8 cellular contexts compared by ENCODE assay signal in genomic region chr19:41934849-41935374, GRCh38. TPM values are rescaled to one million over a fixed set of nuclear protein-coding genes. Genes with fewer than 3 reads are reported as not detected.
DNase-seq lines count a peak whose midpoint lies in the region; ATAC-seq, FAIRE-seq and TF ChIP-seq lines count a peak whose summit lies in the region.

No MANE protein-coding gene starts in this region.

- H3K27me3 ChIP-seq in A673 (replicated peaks; ENCODE audit: insufficient read depth, low read depth, low read length, poor library complexity) (no peaks in the 10 kb centered on the region), HepG2 (ENCODE audit: control insufficient read depth in 1 of 2, insufficient read depth in 2 of 2, low read length in 2 of 2) (peaks cover 12 to 76% of the 10 kb centered on the region in 2 experiments; a peak in 4 of 5 replicates)

- DNase-seq in A673 (ENCODE audit: low spot score) (peak; percentile 79), GM12892 (ENCODE audit: insufficient read length) (peak; percentile 84), NCI-H2196 (lab: John Stamatoyannopoulos, UW; ENCODE audit: unreplicated experiment) (peak; percentile 81), HepG2 (ENCODE audit: low spot score) (peak; percentile 58)
- DNase-seq in activated CD4-positive, alpha-beta T cell treated with anti-CD3 and anti-CD28 coated beads for 1 hour, result peak; percentile 60
- peak; percentile 68 for DNase-seq in central memory CD4-positive, alpha-beta T cell
- DNase-seq in stimulated activated CD8-positive, alpha-beta memory T cell treated with anti-CD3 and anti-CD28 coated beads, Interleukin-12 subunit alpha, Interleukin-12 subunit beta, amount 100 ng/mL, for 1 hour (ENCODE audit: low read depth), result peak; percentile 64

- H4K20me1 ChIP-seq in HepG2 (ENCODE audit: insufficient read depth, low read length), result peaks cover 6% of the 10 kb centered on the region; the same call in 1 of the 2 replicates

- in situ Hi-C loops in HepG2 (cut with HindIII; ENCODE audit: extremely low pct_ligation_motif_present, low pct_unique_long_range_greater_than_20kb), result loop anchor here (10.0 kb wide), 1 partner anchor 50 kb away; the partner anchor contains the start of gene ARHGEF1

- no peak overlapping the region for H2AFZ ChIP-seq in HepG2 (ENCODE audit: low read length)

- H3K79me2 ChIP-seq in HepG2 (ENCODE audit: insufficient read depth, low read length), result no peaks in the 10 kb centered on the region

- TF ChIP-seq CTCF in A673 (conservative IDR thresholded peaks at IDR 0.05; ENCODE audit: low read depth, low read length) (peak; percentile 96), HepG2 (CRISPR knock-in tag; IDR thresholded peaks at IDR 0.05) (peak; percentile 89)

- no peak overlapping the region for H3K4me2 ChIP-seq in HepG2 (ENCODE audit: low read depth, low read length)

- H3K9me3 ChIP-seq in A673 (ENCODE audit: low read depth, low read length, poor library complexity, severe bottlenecking) (no peaks in the 10 kb centered on the region), HepG2 (ENCODE audit: low read length) (no peaks in the 10 kb centered on the region)

- H3K4me3 ChIP-seq in A673 (ENCODE audit: low read depth, low read length, poor library complexity, severe bottlenecking) (no peak overlapping the region), HepG2 (replicated peaks in 1 of 3; ENCODE audit: insufficient read depth in 1 of 3, low read depth in 2 of 3, low read length in 3 of 3) (no peak overlapping the region)

- WGBS in HepG2 (ENCODE audit: low lambda C conversion rate), result 31% methylated on average over 7 of the region's 7 CpGs

- no peak overlapping the region for H3K9ac ChIP-seq in HepG2 (ENCODE audit: insufficient read depth, low read depth, low read length)

- ATAC-seq in HepG2 (peak; percentile 80), HG02623 (IDR thresholded peaks at IDR 0.05; ENCODE audit: unreplicated experiment) (no peak)

- CTCF ChIA-PET in A673 (lab: Charles Lee), result no interaction called here
- CTCF ChIA-PET in HepG2 (lab: Yijun Ruan, JAX; ENCODE audit: low intra/inter-chr PET ratio, low total read pairs), result interaction anchor here (0.8 to 2.4 kb wide), 4 partner anchors 47 to 76 kb away, joined by 3 to 13 read pairs (median 4); partner anchors contain the start of gene CD79A

- peak; percentile 87 for FAIRE-seq in GM12892 (lab: Jason Lieb, UNC)
- peak; percentile 30 for FAIRE-seq in HepG2 (lab: Jason Lieb, UNC)

- TF ChIP-seq POLR2A in GM12892 (IDR thresholded peaks at IDR 0.05; ENCODE audit: low read depth, low read length) (no peak), HepG2 (IDR thresholded peaks at IDR 0.05; ENCODE audit: insufficient read depth in 1 of 2, low read depth in 2 of 2, low read length in 2 of 2) (no peak)

- no peak for TF ChIP-seq EP300 in HepG2 (IDR thresholded peaks at IDR 0.05; ENCODE audit: low read depth in 2 of 2, low read length in 2 of 2)
- no peak for TF ChIP-seq EP300 in HepG2 (CRISPR knock-in tag; IDR thresholded peaks at IDR 0.05; ENCODE audit: borderline replicate concordance)

- peak; percentile 59 for TF ChIP-seq RAD21 in HepG2 (CRISPR knock-in tag; IDR thresholded peaks at IDR 0.05)

- H3K36me3 ChIP-seq in A673 (ENCODE audit: insufficient read depth, low read length, poor library complexity, severe bottlenecking) (no peaks in the 10 kb centered on the region), HepG2 (replicated peaks in 1 of 2; ENCODE audit: control insufficient read depth in 1 of 2, insufficient read depth in 2 of 2, low read length in 2 of 2) (no peaks in the 10 kb centered on the region)

- H3K4me1 ChIP-seq in A673 (ENCODE audit: insufficient read depth, low read length, poor library complexity, severe bottlenecking), result peaks cover 66% of the 10 kb centered on the region
- no peaks in the 10 kb centered on the region for H3K4me1 ChIP-seq in HepG2 (ENCODE audit: insufficient read depth, low read length)

- BruUV-seq in A673 (replicated peaks; lab: Mats Ljungman, UMichigan) (no TSS peak), HepG2 (replicated peaks; lab: Mats Ljungman, UMichigan) (no TSS peak)

- intact Hi-C loops in A673 (cut with micrococcal nuclease; ENCODE audit: unreplicated experiment) (loop anchor here (1.0 to 5.0 kb wide), 2 partner anchors 16 to 53 kb away; partner anchors contain the start of gene ARHGEF1), HepG2 (cut with micrococcal nuclease; ENCODE audit: unreplicated experiment) (loop anchor here (2.0 kb wide), 1 partner anchor 62 kb away; no protein-coding TSS in a partner anchor)

- H3K27ac ChIP-seq in A673 (ENCODE audit: low read depth, low read length, poor library complexity, severe bottlenecking) (no peak overlapping the region), HepG2 (ENCODE audit: extremely low read length, insufficient read depth, low read length) (no peak overlapping the region)

- POLR2A ChIA-PET in A673 (lab: Charles Lee; ENCODE audit: low non-redundant PET) (no interaction called here), HepG2 (lab: Yijun Ruan, JAX) (no interaction called here)

RNA-seq across cellular contexts. Expression of gene ERFL, which starts 6.7 kb away (rescaled TPM):
- 0.95 and 1.2 TPM in 2 replicates for total RNA-seq in A673 (2021)
- polyA plus RNA-seq in GM12892 (2012; ENCODE audit: missing spikeins), result 0.13 TPM
- not detected in 2 replicates for total RNA-seq in HepG2 (2016; rRNA removed; fragmentation: Illumina TruSeq; extraction: Trizol)
- total RNA-seq in HepG2 (2016; cell fraction: cytosol; rRNA removed; fragmentation: Illumina TruSeq; extraction: Trizol; ENCODE audit: low read depth), result not detected in 2 replicates
- total RNA-seq in HepG2 (2016; cell fraction: insoluble cytoplasmic fraction; rRNA removed; fragmentation: Illumina TruSeq; extraction: Trizol), result not detected in 2 replicates
- total RNA-seq in HepG2 (2016; cell fraction: membrane; rRNA removed; fragmentation: Illumina TruSeq; extraction: Trizol), result not detected in 2 replicates
- not detected in 2 replicates for total RNA-seq in HepG2 (2016; cell fraction: nucleus; rRNA removed; fragmentation: Illumina TruSeq; extraction: Trizol)
- polyA plus RNA-seq in HepG2 (2011; rRNA removed), result not detected in 2 replicates
- 0.03 TPM in 1 of 2 replicates, not detected in the other for polyA plus RNA-seq in HepG2 (2011; cell fraction: cytosol; rRNA removed)
- polyA plus RNA-seq in HepG2 (2011; cell fraction: nucleus; rRNA removed), result not detected in 2 replicates
- 0.07 TPM in 1 of 2 replicates, not detected in the other for polyA plus RNA-seq in HepG2 (2012)
- polyA plus RNA-seq in HepG2 (2016; cell fraction: cytosol; fragmentation: Illumina TruSeq; extraction: Trizol; ENCODE audit: low read depth), result not detected in 2 replicates
- not detected in 2 replicates for polyA plus RNA-seq in HepG2 (2016; cell fraction: insoluble cytoplasmic fraction; fragmentation: Illumina TruSeq; extraction: Trizol; ENCODE audit: low read depth)
- not detected in 2 replicates for polyA plus RNA-seq in HepG2 (2016; cell fraction: membrane; fragmentation: Illumina TruSeq; extraction: Trizol; ENCODE audit: low read depth)
- polyA plus RNA-seq in HepG2 (2016; cell fraction: nucleus; fragmentation: Illumina TruSeq; extraction: Trizol; ENCODE audit: insufficient read depth, low read depth), result not detected in 2 replicates
- not detected in 2 replicates for polyA minus RNA-seq in HepG2 (2011; rRNA and poly(A)+ RNA removed; ENCODE audit: low replicate concordance)
- polyA minus RNA-seq in HepG2 (2011; cell fraction: cytosol; rRNA and poly(A)+ RNA removed), result not detected in 2 replicates
- not detected in 2 replicates for polyA minus RNA-seq in HepG2 (2011; cell fraction: nucleus; rRNA and poly(A)+ RNA removed)

RNA-seq across cellular contexts. Expression of gene RABAC1, which starts 24.2 kb away (rescaled TPM):
- total RNA-seq in A673 (2021), result 114 and 124 TPM in 2 replicates
- 17.6 TPM for polyA plus RNA-seq in GM12892 (2012; ENCODE audit: missing spikeins)
- total RNA-seq in HepG2 (2016; rRNA removed; fragmentation: Illumina TruSeq; extraction: Trizol), result 20.7 and 37.4 TPM in 2 replicates
- total RNA-seq in HepG2 (2016; cell fraction: cytosol; rRNA removed; fragmentation: Illumina TruSeq; extraction: Trizol; ENCODE audit: low read depth), result 32.7 and 40.5 TPM in 2 replicates
- 21.9 and 38.8 TPM in 2 replicates for total RNA-seq in HepG2 (2016; cell fraction: insoluble cytoplasmic fraction; rRNA removed; fragmentation: Illumina TruSeq; extraction: Trizol)
- 24.1 and 26.6 TPM in 2 replicates for total RNA-seq in HepG2 (2016; cell fraction: membrane; rRNA removed; fragmentation: Illumina TruSeq; extraction: Trizol)
- total RNA-seq in HepG2 (2016; cell fraction: nucleus; rRNA removed; fragmentation: Illumina TruSeq; extraction: Trizol), result 28.4 and 29.8 TPM in 2 replicates
- polyA plus RNA-seq in HepG2 (2011; rRNA removed), result 74.0 and 91.2 TPM in 2 replicates
- polyA plus RNA-seq in HepG2 (2011; cell fraction: cytosol; rRNA removed), result 112 and 172 TPM in 2 replicates
- polyA plus RNA-seq in HepG2 (2011; cell fraction: nucleus; rRNA removed), result 93.5 and 96.2 TPM in 2 replicates
- 38.2 and 66.0 TPM in 2 replicates for polyA plus RNA-seq in HepG2 (2012)
- polyA plus RNA-seq in HepG2 (2016; cell fraction: cytosol; fragmentation: Illumina TruSeq; extraction: Trizol; ENCODE audit: low read depth), result 34.2 and 39.3 TPM in 2 replicates
- polyA plus RNA-seq in HepG2 (2016; cell fraction: insoluble cytoplasmic fraction; fragmentation: Illumina TruSeq; extraction: Trizol; ENCODE audit: low read depth), result 20.0 and 22.5 TPM in 2 replicates
- polyA plus RNA-seq in HepG2 (2016; cell fraction: membrane; fragmentation: Illumina TruSeq; extraction: Trizol; ENCODE audit: low read depth), result 21.0 and 26.9 TPM in 2 replicates
- 52.4 and 53.1 TPM in 2 replicates for polyA plus RNA-seq in HepG2 (2016; cell fraction: nucleus; fragmentation: Illumina TruSeq; extraction: Trizol; ENCODE audit: insufficient read depth, low read depth)
- polyA minus RNA-seq in HepG2 (2011; rRNA and poly(A)+ RNA removed; ENCODE audit: low replicate concordance), result 32.5 and 96.8 TPM in 2 replicates
- 26.4 and 26.8 TPM in 2 replicates for polyA minus RNA-seq in HepG2 (2011; cell fraction: cytosol; rRNA and poly(A)+ RNA removed)
- polyA minus RNA-seq in HepG2 (2011; cell fraction: nucleus; rRNA and poly(A)+ RNA removed), result 21.6 and 26.0 TPM in 2 replicates

RNA-seq across cellular contexts. Expression of gene ARHGEF1, which starts 51.9 kb away (rescaled TPM):
- total RNA-seq in A673 (2021) (159 and 164 TPM in 2 replicates), HepG2 (2016; rRNA removed; fragmentation: Illumina TruSeq; extraction: Trizol) (26.2 and 34.7 TPM in 2 replicates)
- polyA plus RNA-seq in GM12892 (2012; ENCODE audit: missing spikeins), result 67.2 TPM
- 6.5 and 9.6 TPM in 2 replicates for total RNA-seq in HepG2 (2016; cell fraction: cytosol; rRNA removed; fragmentation: Illumina TruSeq; extraction: Trizol; ENCODE audit: low read depth)
- 16.1 and 36.8 TPM in 2 replicates for total RNA-seq in HepG2 (2016; cell fraction: insoluble cytoplasmic fraction; rRNA removed; fragmentation: Illumina TruSeq; extraction: Trizol)
- total RNA-seq in HepG2 (2016; cell fraction: membrane; rRNA removed; fragmentation: Illumina TruSeq; extraction: Trizol), result 10.4 and 11.0 TPM in 2 replicates
- 28.3 and 29.2 TPM in 2 replicates for total RNA-seq in HepG2 (2016; cell fraction: nucleus; rRNA removed; fragmentation: Illumina TruSeq; extraction: Trizol)
- polyA plus RNA-seq in HepG2 (2011; rRNA removed), result 33.1 and 33.7 TPM in 2 replicates
- polyA plus RNA-seq in HepG2 (2011; cell fraction: cytosol; rRNA removed), result 20.2 and 33.5 TPM in 2 replicates
- polyA plus RNA-seq in HepG2 (2011; cell fraction: nucleus; rRNA removed), result 215 and 292 TPM in 2 replicates
- polyA plus RNA-seq in HepG2 (2012), result 33.2 and 34.0 TPM in 2 replicates
- polyA plus RNA-seq in HepG2 (2016; cell fraction: cytosol; fragmentation: Illumina TruSeq; extraction: Trizol; ENCODE audit: low read depth), result 3.8 and 4.4 TPM in 2 replicates
- 20.7 and 29.5 TPM in 2 replicates for polyA plus RNA-seq in HepG2 (2016; cell fraction: insoluble cytoplasmic fraction; fragmentation: Illumina TruSeq; extraction: Trizol; ENCODE audit: low read depth)
- 7.4 and 8.4 TPM in 2 replicates for polyA plus RNA-seq in HepG2 (2016; cell fraction: membrane; fragmentation: Illumina TruSeq; extraction: Trizol; ENCODE audit: low read depth)
- polyA plus RNA-seq in HepG2 (2016; cell fraction: nucleus; fragmentation: Illumina TruSeq; extraction: Trizol; ENCODE audit: insufficient read depth, low read depth), result 90.2 and 102 TPM in 2 replicates
- polyA minus RNA-seq in HepG2 (2011; rRNA and poly(A)+ RNA removed; ENCODE audit: low replicate concordance), result 15.9 and 39.4 TPM in 2 replicates
- polyA minus RNA-seq in HepG2 (2011; cell fraction: cytosol; rRNA and poly(A)+ RNA removed), result 16.3 and 26.4 TPM in 2 replicates
- 29.6 and 31.9 TPM in 2 replicates for polyA minus RNA-seq in HepG2 (2011; cell fraction: nucleus; rRNA and poly(A)+ RNA removed)

RNA-seq across cellular contexts. Expression of gene CD79A, which starts 57.8 kb away (rescaled TPM):
- total RNA-seq in A673 (2021) (14.4 and 17.8 TPM in 2 replicates), HepG2 (2016; rRNA removed; fragmentation: Illumina TruSeq; extraction: Trizol) (0.27 and 0.33 TPM in 2 replicates)
- polyA plus RNA-seq in GM12892 (2012; ENCODE audit: missing spikeins), result 249 TPM
- total RNA-seq in HepG2 (2016; cell fraction: cytosol; rRNA removed; fragmentation: Illumina TruSeq; extraction: Trizol; ENCODE audit: low read depth), result 0.26 and 0.51 TPM in 2 replicates
- 0.24 and 0.37 TPM in 2 replicates for total RNA-seq in HepG2 (2016; cell fraction: insoluble cytoplasmic fraction; rRNA removed; fragmentation: Illumina TruSeq; extraction: Trizol)
- 0.62 TPM in 1 of 2 replicates, not detected in the other for total RNA-seq in HepG2 (2016; cell fraction: membrane; rRNA removed; fragmentation: Illumina TruSeq; extraction: Trizol)
- total RNA-seq in HepG2 (2016; cell fraction: nucleus; rRNA removed; fragmentation: Illumina TruSeq; extraction: Trizol), result 0.40 TPM in 1 of 2 replicates, not detected in the other
- polyA plus RNA-seq in HepG2 (2011; rRNA removed), result 0.24 and 0.30 TPM in 2 replicates
- polyA plus RNA-seq in HepG2 (2011; cell fraction: cytosol; rRNA removed), result 0.44 and 0.52 TPM in 2 replicates
- 0.31 and 0.51 TPM in 2 replicates for polyA plus RNA-seq in HepG2 (2011; cell fraction: nucleus; rRNA removed)
- 0.25 TPM in 1 of 2 replicates, not detected in the other for polyA plus RNA-seq in HepG2 (2012)
- 0.21 and 0.44 TPM in 2 replicates for polyA plus RNA-seq in HepG2 (2016; cell fraction: cytosol; fragmentation: Illumina TruSeq; extraction: Trizol; ENCODE audit: low read depth)
- 0.49 and 0.52 TPM in 2 replicates for polyA plus RNA-seq in HepG2 (2016; cell fraction: insoluble cytoplasmic fraction; fragmentation: Illumina TruSeq; extraction: Trizol; ENCODE audit: low read depth)
- 0.69 and 1.1 TPM in 2 replicates for polyA plus RNA-seq in HepG2 (2016; cell fraction: membrane; fragmentation: Illumina TruSeq; extraction: Trizol; ENCODE audit: low read depth)
- polyA plus RNA-seq in HepG2 (2016; cell fraction: nucleus; fragmentation: Illumina TruSeq; extraction: Trizol; ENCODE audit: insufficient read depth, low read depth), result 0.78 and 0.95 TPM in 2 replicates
- 0.26 and 0.84 TPM in 2 replicates for polyA minus RNA-seq in HepG2 (2011; rRNA and poly(A)+ RNA removed; ENCODE audit: low replicate concordance)
- 0.49 TPM in 1 of 2 replicates, not detected in the other for polyA minus RNA-seq in HepG2 (2011; cell fraction: cytosol; rRNA and poly(A)+ RNA removed)
- polyA minus RNA-seq in HepG2 (2011; cell fraction: nucleus; rRNA and poly(A)+ RNA removed), result not detected in 2 replicates

RNA-seq across cellular contexts. Expression of gene ATP1A3, which starts 59.1 kb away (rescaled TPM):
- 8.5 and 9.0 TPM in 2 replicates for total RNA-seq in A673 (2021)
- polyA plus RNA-seq in GM12892 (2012; ENCODE audit: missing spikeins), result 3.3 TPM
- total RNA-seq in HepG2 (2016; rRNA removed; fragmentation: Illumina TruSeq; extraction: Trizol), result 0.04 TPM in 1 of 2 replicates, not detected in the other
- not detected in 2 replicates for total RNA-seq in HepG2 (2016; cell fraction: cytosol; rRNA removed; fragmentation: Illumina TruSeq; extraction: Trizol; ENCODE audit: low read depth)
- total RNA-seq in HepG2 (2016; cell fraction: insoluble cytoplasmic fraction; rRNA removed; fragmentation: Illumina TruSeq; extraction: Trizol), result 0.04 and 0.13 TPM in 2 replicates
- total RNA-seq in HepG2 (2016; cell fraction: membrane; rRNA removed; fragmentation: Illumina TruSeq; extraction: Trizol), result 0.12 TPM in 1 of 2 replicates, not detected in the other
- 0.12 TPM in 1 of 2 replicates, not detected in the other for total RNA-seq in HepG2 (2016; cell fraction: nucleus; rRNA removed; fragmentation: Illumina TruSeq; extraction: Trizol)
- polyA plus RNA-seq in HepG2 (2011; rRNA removed), result 0.01 TPM in 1 of 2 replicates, not detected in the other
- 0.01 TPM in 1 of 2 replicates, not detected in the other for polyA plus RNA-seq in HepG2 (2011; cell fraction: cytosol; rRNA removed)
- polyA plus RNA-seq in HepG2 (2011; cell fraction: nucleus; rRNA removed), result not detected in 2 replicates
- polyA plus RNA-seq in HepG2 (2012), result not detected in 2 replicates
- polyA plus RNA-seq in HepG2 (2016; cell fraction: cytosol; fragmentation: Illumina TruSeq; extraction: Trizol; ENCODE audit: low read depth), result 0.03 TPM in 2 replicates
- polyA plus RNA-seq in HepG2 (2016; cell fraction: insoluble cytoplasmic fraction; fragmentation: Illumina TruSeq; extraction: Trizol; ENCODE audit: low read depth), result not detected in 2 replicates
- 0.07 TPM in 1 of 2 replicates, not detected in the other for polyA plus RNA-seq in HepG2 (2016; cell fraction: membrane; fragmentation: Illumina TruSeq; extraction: Trizol; ENCODE audit: low read depth)
- 0.15 and 0.28 TPM in 2 replicates for polyA plus RNA-seq in HepG2 (2016; cell fraction: nucleus; fragmentation: Illumina TruSeq; extraction: Trizol; ENCODE audit: insufficient read depth, low read depth)
- polyA minus RNA-seq in HepG2 (2011; rRNA and poly(A)+ RNA removed; ENCODE audit: low replicate concordance), result 0.16 TPM in 1 of 2 replicates, not detected in the other
- polyA minus RNA-seq in HepG2 (2011; cell fraction: cytosol; rRNA and poly(A)+ RNA removed), result not detected in 2 replicates
- polyA minus RNA-seq in HepG2 (2011; cell fraction: nucleus; rRNA and poly(A)+ RNA removed), result not detected in 2 replicates
